11 cellular contexts compared by ENCODE assay signal in genomic region chrX:30275498-30275897, GRCh38. TPM values are rescaled to one million over a fixed set of nuclear protein-coding genes. Genes with fewer than 3 reads are reported as not detected.
DNase-seq lines count a peak whose midpoint lies in the region; ATAC-seq and TF ChIP-seq lines count a peak whose summit lies in the region.
"Had no signal": no experiment of that assay in that cellular context is flagged by ENCODE, and none has a peak within 500 bp of the region (broad histone marks: within the 10 kb centered on the region; RNA-seq: fewer than 3 reads in every experiment).

No MANE protein-coding gene starts in this region.

- TF ChIP-seq CTCF in BJ (IDR thresholded peaks at IDR 0.05; ENCODE audit: insufficient read depth, low read depth, low read length) (peak; percentile 32), IMR-90 (conservative IDR thresholded peaks at IDR 0.05; ENCODE audit: low read depth, low read length) (peak; percentile 41), body of pancreas (IDR thresholded peaks at IDR 0.05) (peak in 4 of 7 experiments; percentile 24 to 41 (median 30))

- ATAC-seq in IMR-90 (ENCODE audit: low read depth): no peak
- ATAC-seq in body of pancreas: no peak
- ATAC-seq in GM19035 (IDR thresholded peaks at IDR 0.05; ENCODE audit: unreplicated experiment): no peak
- ATAC-seq in stimulated activated naive B cell treated with anti-CD40 and anti-IgM and Interleukin-4, amounts not matched to agents 10 μg/mL and 1 μg/mL and 100 μg/mL, for 72 hours (replicated peaks): no peak
- ATAC-seq in GM18498 (IDR thresholded peaks at IDR 0.05; ENCODE audit: unreplicated experiment): no peak

- dilution Hi-C loops in IMR-90 (cut with HindIII; ENCODE audit: low sequenced_read_pairs, unreplicated experiment): no loop called here

- H3K14ac ChIP-seq in IMR-90 (replicated peaks; ENCODE audit: low read depth, low read length): no peak overlapping the region

- no peak overlapping the region for H3K9ac ChIP-seq in IMR-90 (ENCODE audit: low read depth, low read length)

- no peak overlapping the region for H2BK20ac ChIP-seq in IMR-90 (ENCODE audit: low read depth, low read length)

- no peak overlapping the region for H3K18ac ChIP-seq in IMR-90 (ENCODE audit: low read depth, low read length)

- no peak overlapping the region for H2BK15ac ChIP-seq in IMR-90 (ENCODE audit: low read depth, low read length)

- H2BK120ac ChIP-seq in IMR-90 (ENCODE audit: low read depth, low read length): no peak overlapping the region

- H2AFZ ChIP-seq in IMR-90 (replicated peaks; ENCODE audit: low read length, poor library complexity): no peak overlapping the region

- H3K9me3 Mint-ChIP-seq in stimulated activated naive B cell treated with anti-CD40 and anti-IgM and Interleukin-4, amounts not matched to agents 10 μg/mL and 1 μg/mL and 100 μg/mL, for 72 hours: peaks cover 0 to 2% of the 10 kb centered on the region in 2 donors

- intact Hi-C loops in IMR-90 (cut with micrococcal nuclease) (loop anchor here (1.0 kb wide), 3 partner anchors 133 to 229 kb away; no protein-coding TSS in a partner anchor), body of pancreas (cut with DNase I) (no loop called here)

- no peak overlapping the region for H4K5ac ChIP-seq in IMR-90 (ENCODE audit: low read depth, low read length)

- no peak overlapping the region for H3K4me3 ChIP-seq in BJ (ENCODE audit: low read depth, low read length)
- no peak overlapping the region for H3K4me3 ChIP-seq in IMR-90 (ENCODE audit: insufficient read depth, low read depth, low read length)
- no peak overlapping the region for H3K4me3 ChIP-seq in body of pancreas
- H3K4me3 ChIP-seq: SJCRH30 had no signal

- H3K27ac ChIP-seq in IMR-90 (ENCODE audit: insufficient read depth, low read length) (no peak overlapping the region), body of pancreas (no peak overlapping the region)
- H3K27ac ChIP-seq: SJCRH30 had no signal

- no peak overlapping the region for H3K4ac ChIP-seq in IMR-90 (ENCODE audit: low read depth, low read length)

- WGBS in IMR-90 (ENCODE audit: extremely low coverage in 2 of 2, insufficient read length in 1 of 2), 2 experiments: no CpG with 5 or more reads among the region's 1 CpG
- WGBS in body of pancreas, 2 donors: 0 to 5% methylated on average over 1 of the region's 1 CpG

- in situ Hi-C loops in IMR-90 (cut with MboI; ENCODE audit: low sequenced_read_pairs): loop anchor here (5.0 kb wide), 1 partner anchor 227 kb away; no protein-coding TSS in a partner anchor

- DNase-seq in BJ (ENCODE audit: low read depth): no peak
- DNase-seq in IMR-90: peak; percentile 13
- DNase-seq in body of pancreas: no peak
- peak; percentile 11 to 16 for DNase-seq in lung microvascular endothelial cell (ENCODE audit: low read depth in 2 of 2)
- no peak for DNase-seq in stimulated activated naive B cell treated with anti-CD40 and anti-IgM and Interleukin-4, amounts not matched to agents 10 μg/mL and 1 μg/mL and 100 μg/mL, for 72 hours
- no peak for DNase-seq in activated T-cell treated with anti-CD3 and anti-CD28 coated beads, Interleukin-2, amount 50 U/mL, for 1 hour

- H3K27me3 Mint-ChIP-seq in stimulated activated naive B cell treated with anti-CD40 and anti-IgM and Interleukin-4, amounts not matched to agents 10 μg/mL and 1 μg/mL and 100 μg/mL, for 72 hours: no peaks in the 10 kb centered on the region

- H2AK9ac ChIP-seq in IMR-90 (replicated peaks; ENCODE audit: low read depth, low read length, poor library complexity): no peak overlapping the region

- no peaks in the 10 kb centered on the region for H3K9me1 ChIP-seq in IMR-90 (ENCODE audit: insufficient read depth, low read length)

- POLR2A ChIA-PET in BJ (lab: Charles Lee): no interaction called here
- POLR2A ChIA-PET in IMR-90 (lab: Charles Lee; ENCODE audit: unreplicated experiment): no interaction called here

- TF ChIP-seq POLR2A in IMR-90 (IDR thresholded peaks at IDR 0.05; ENCODE audit: low read depth, low read length): no peak
- TF ChIP-seq POLR2A in body of pancreas (IDR thresholded peaks at IDR 0.05): no peak

- no peaks in the 10 kb centered on the region for H3K36me3 Mint-ChIP-seq in stimulated activated naive B cell treated with anti-CD40 and anti-IgM and Interleukin-4, amounts not matched to agents 10 μg/mL and 1 μg/mL and 100 μg/mL, for 72 hours

- H3K4me1 ChIP-seq in IMR-90 (ENCODE audit: control insufficient read depth, insufficient read depth, low read length) (no peaks in the 10 kb centered on the region), body of pancreas (no peaks in the 10 kb centered on the region)
- H3K4me1 ChIP-seq: SJCRH30 had no signal

- no peak overlapping the region for H3K4me3 Mint-ChIP-seq in stimulated activated naive B cell treated with anti-CD40 and anti-IgM and Interleukin-4, amounts not matched to agents 10 μg/mL and 1 μg/mL and 100 μg/mL, for 72 hours

- H2AK5ac ChIP-seq in IMR-90 (ENCODE audit: low read depth, low read length): no peak overlapping the region

- CTCF ChIA-PET in BJ (lab: Yijun Ruan, JAX) (no interaction called here), IMR-90 (lab: Yijun Ruan, JAX) (no interaction called here)

- H3K4me2 ChIP-seq in IMR-90 (ENCODE audit: low read depth, low read length): no peak overlapping the region

- TF ChIP-seq RAD21 in IMR-90 (IDR thresholded peaks at IDR 0.05; ENCODE audit: low read length): peak; percentile 55

- H3K36me3 ChIP-seq in BJ (ENCODE audit: control insufficient read depth, insufficient read depth, low read length): no peaks in the 10 kb centered on the region
- no peaks in the 10 kb centered on the region for H3K36me3 ChIP-seq in IMR-90 (ENCODE audit: control insufficient read depth, insufficient read depth, low read length)
- no peaks in the 10 kb centered on the region for H3K36me3 ChIP-seq in body of pancreas (replicated peaks in 1 of 2; ENCODE audit: insufficient read depth in 1 of 2, low read depth in 2 of 2)
- H3K36me3 ChIP-seq: SJCRH30 had no signal

- H4K8ac ChIP-seq in IMR-90 (ENCODE audit: low read depth in 2 of 2, low read length in 2 of 2): no peak overlapping the region

- H3K79me1 ChIP-seq in IMR-90 (ENCODE audit: low read depth in 1 of 2, low read length in 2 of 2): no peaks in the 10 kb centered on the region

- H4K91ac ChIP-seq in IMR-90 (ENCODE audit: insufficient read depth, low read depth, low read length): no peak overlapping the region

- H3K9me3 ChIP-seq in IMR-90 (ENCODE audit: control insufficient read depth, insufficient read depth, low read length): no peaks in the 10 kb centered on the region
- no peaks in the 10 kb centered on the region for H3K9me3 ChIP-seq in body of pancreas
- H3K9me3 ChIP-seq: SJCRH30 had no signal

- BruUV-seq in IMR-90 (replicated peaks; lab: Mats Ljungman, UMichigan): no TSS peak

- no peak overlapping the region for H3K56ac ChIP-seq in IMR-90 (ENCODE audit: extremely low read depth, insufficient read depth, low read length)

- H3K27ac Mint-ChIP-seq in stimulated activated naive B cell treated with anti-CD40 and anti-IgM and Interleukin-4, amounts not matched to agents 10 μg/mL and 1 μg/mL and 100 μg/mL, for 72 hours: no peak overlapping the region

- H2BK5ac ChIP-seq in IMR-90 (ENCODE audit: low read depth, low read length, poor library complexity, severe bottlenecking): no peak overlapping the region

- peaks cover 0 to 5% of the 10 kb centered on the region in 2 donors for H3K4me1 Mint-ChIP-seq in stimulated activated naive B cell treated with anti-CD40 and anti-IgM and Interleukin-4, amounts not matched to agents 10 μg/mL and 1 μg/mL and 100 μg/mL, for 72 hours

- no peaks in the 10 kb centered on the region for H3K27me3 ChIP-seq in BJ (ENCODE audit: control insufficient read depth, insufficient read depth, low read length)
- H3K27me3 ChIP-seq in IMR-90 (ENCODE audit: control insufficient read depth, insufficient read depth, low read length): no peaks in the 10 kb centered on the region
- no peaks in the 10 kb centered on the region for H3K27me3 ChIP-seq in body of pancreas
- H3K27me3 ChIP-seq: SJCRH30 had no signal

- no peak overlapping the region for H3K23ac ChIP-seq in IMR-90 (ENCODE audit: low read depth, low read length)

- H4K20me1 ChIP-seq in IMR-90 (ENCODE audit: insufficient read depth, low read length): no peaks in the 10 kb centered on the region

TF ChIP-seq in IMR-90, 13 proteins besides CTCF, POLR2A, EP300 and RAD21:
- TF ChIP-seq SMC3 (IDR thresholded peaks at IDR 0.05; ENCODE audit: low read depth, low read length) (peak; percentile 53), CEBPB (IDR thresholded peaks at IDR 0.05; ENCODE audit: low read depth, low read length) (no peak)

RNA-seq across cellular contexts. Expression of gene MAGEB1, which starts 28.6 kb away (rescaled TPM):
- polyA plus RNA-seq in BJ (2011; rRNA removed) (not detected in 2 replicates), IMR-90 (2012; rRNA removed) (not detected in 2 replicates)
- not detected in 2 replicates for polyA minus RNA-seq in BJ (2011; rRNA and poly(A)+ RNA removed)
- total RNA-seq in IMR-90 (2012; rRNA removed) (not detected in 2 replicates), body of pancreas (not detected), lung microvascular endothelial cell (not detected in 2 replicates)
- not detected in 2 replicates for polyA plus RNA-seq in IMR-90 (2012; cell fraction: cytosol; rRNA removed)
- not detected in 2 replicates for polyA plus RNA-seq in IMR-90 (2012; cell fraction: nucleus; rRNA removed; ENCODE audit: low replicate concordance)
- total RNA-seq: dermis microvascular lymphatic vessel endothelial cell, mononuclear cell had no signal

RNA-seq across cellular contexts. Expression of gene NR0B1, which starts 33.7 kb away (rescaled TPM):
- polyA plus RNA-seq in BJ (2011; rRNA removed) (0.05 and 0.10 TPM in 2 replicates), IMR-90 (2012; rRNA removed) (not detected in 2 replicates)
- polyA minus RNA-seq in BJ (2011; rRNA and poly(A)+ RNA removed): not detected in 2 replicates
- total RNA-seq in IMR-90 (2012; rRNA removed) (not detected in 2 replicates), body of pancreas (under 1 TPM in 1 of 2 donors, not detected in 1; 0.78 TPM), lung microvascular endothelial cell (not detected in 2 replicates)
- polyA plus RNA-seq in IMR-90 (2012; cell fraction: cytosol; rRNA removed): 0.09 and 0.10 TPM in 2 replicates
- polyA plus RNA-seq in IMR-90 (2012; cell fraction: nucleus; rRNA removed; ENCODE audit: low replicate concordance): 0.06 and 0.09 TPM in 2 replicates
- total RNA-seq: dermis microvascular lymphatic vessel endothelial cell, mononuclear cell, SJCRH30 had no signal

RNA-seq across cellular contexts. Expression of gene MAGEB4, which starts 33.7 kb away (rescaled TPM):
- polyA plus RNA-seq in BJ (2011; rRNA removed) (not detected in 2 replicates), IMR-90 (2012; rRNA removed) (not detected in 2 replicates)
- polyA minus RNA-seq in BJ (2011; rRNA and poly(A)+ RNA removed): not detected in 2 replicates
- total RNA-seq in IMR-90 (2012; rRNA removed) (not detected in 2 replicates), body of pancreas (not detected), lung microvascular endothelial cell (not detected in 2 replicates)
- not detected in 2 replicates for polyA plus RNA-seq in IMR-90 (2012; cell fraction: cytosol; rRNA removed)
- polyA plus RNA-seq in IMR-90 (2012; cell fraction: nucleus; rRNA removed; ENCODE audit: low replicate concordance): not detected in 2 replicates
- total RNA-seq: dermis microvascular lymphatic vessel endothelial cell, mononuclear cell, SJCRH30 had no signal

RNA-seq across cellular contexts. Expression of gene MAGEB3, which starts 45.0 kb away (rescaled TPM):
- polyA plus RNA-seq in BJ (2011; rRNA removed) (not detected in 2 replicates), IMR-90 (2012; rRNA removed) (not detected in 2 replicates)
- not detected in 2 replicates for polyA minus RNA-seq in BJ (2011; rRNA and poly(A)+ RNA removed)
- total RNA-seq in IMR-90 (2012; rRNA removed) (not detected in 2 replicates), body of pancreas (not detected), lung microvascular endothelial cell (not detected in 2 replicates)
- not detected in 2 replicates for polyA plus RNA-seq in IMR-90 (2012; cell fraction: cytosol; rRNA removed)
- polyA plus RNA-seq in IMR-90 (2012; cell fraction: nucleus; rRNA removed; ENCODE audit: low replicate concordance): not detected in 2 replicates
- total RNA-seq: dermis microvascular lymphatic vessel endothelial cell, mononuclear cell, SJCRH30 had no signal

Comparison
In these comparisons a context has a peak if more than half of its experiments do, and no peak if none do; other contexts are left out.
1. DNase-seq: peak in IMR-90 (single experiment) and lung microvascular endothelial cell (2 of 2); none in BJ (single experiment), body of pancreas (0 of 4), stimulated activated naive B cell treated with anti-CD40 and anti-IgM and Interleukin-4, amounts not matched to agents 10 μg/mL and 1 μg/mL and 100 μg/mL, for 72 hours (single experiment) and activated T-cell treated with anti-CD3 and anti-CD28 coated beads, Interleukin-2, amount 50 U/mL, for 1 hour (single experiment).
2. Peak in every context shown above with its lines, with median percentiles within 50 percentile points of each other: CTCF ChIP-seq.